In genomic region chr1:148038462-148039333, GRCh38 we compare ENCODE assay signal across 8 cellular contexts.
DNase-seq lines count a peak whose midpoint lies in the region; ATAC-seq and TF ChIP-seq lines count a peak whose summit lies in the region.
"Not testable (repeated sequence)": the region's sequence is repeated elsewhere in the genome, so short reads cannot be mapped to it uniquely, and the experiment has no call there.

No MANE protein-coding gene starts in this region.

- H3K9me3 ChIP-seq in NT2/D1 (ENCODE audit: insufficient read depth, low read length); mucosa of descending colon: not testable (repeated sequence)

- H3K4me1 ChIP-seq in NT2/D1 (ENCODE audit: insufficient read depth, insufficient read length); mucosa of descending colon (ENCODE audit: low read depth): not testable (repeated sequence)

- H3K27ac ChIP-seq in epithelial cell of prostate, result peak overlapping the region; percentile 41

- H3K9ac ChIP-seq in NT2/D1 (ENCODE audit: insufficient read length, low read depth), result peak overlapping the region; percentile 67

- peak overlapping the region; percentile 26 for H3K4me3 ChIP-seq in NT2/D1 (ENCODE audit: insufficient read length, low read depth)
- H3K4me3 ChIP-seq in mucosa of descending colon, result not testable (repeated sequence)

- TF ChIP-seq CTCF in mucosa of descending colon (IDR thresholded peaks at IDR 0.05), result not testable (repeated sequence)

- DNase-seq in DMS153 treated with DMSO at 0.1 percent for 48 hours (lab: John Stamatoyannopoulos, UW; ENCODE audit: unreplicated experiment) (peak; percentile 82), HT1080 (ENCODE audit: low read depth) (peak; percentile 99), NT2/D1 (ENCODE audit: low read depth, low spot score) (peak; percentile 97), epithelial cell of prostate (ENCODE audit: low read depth, low spot score) (peak; percentile 97), mucosa of descending colon (peak; percentile 62 to 71 (median 66))
- peak; percentile 75 for DNase-seq in activated CD8-positive, alpha-beta memory T cell treated with anti-CD3 and anti-CD28 coated beads, Interleukin-2, amount 50 U/mL, for 48 hours
- DNase-seq in stimulated activated CD8-positive, alpha-beta memory T cell treated with anti-CD3 and anti-CD28 coated beads, Interleukin-7, amount 100 ng/mL, for 4 hours (ENCODE audit: low read depth in 2 of 2), result peak; percentile 36 to 40

- intact Hi-C loops in mucosa of descending colon (cut with DNase I, micrococcal nuclease), result not testable (repeated sequence)

- peak; percentile 86 for ATAC-seq in GM21528 (IDR thresholded peaks at IDR 0.05; ENCODE audit: low FRiP score, unreplicated experiment)
- ATAC-seq in mucosa of descending colon, result peak; percentile 91

- not testable (repeated sequence) for H3K27me3 ChIP-seq in NT2/D1 (ENCODE audit: insufficient read depth, insufficient read length)

- H3K36me3 ChIP-seq in NT2/D1 (ENCODE audit: insufficient read depth, insufficient read length, low read length); mucosa of descending colon (ENCODE audit: low read depth): not testable (repeated sequence)

Comparison
In these comparisons a context has a peak if more than half of its experiments do, and no peak if none do; other contexts are left out.
1. DNase-seq: peak in every context shown above with its lines; median percentile 99 in HT1080; 97 in NT2/D1; 97 in epithelial cell of prostate; 82 in DMS153 treated with DMSO at 0.1 percent for 48 hours; 75 in activated CD8-positive, alpha-beta memory T cell treated with anti-CD3 and anti-CD28 coated beads, Interleukin-2, amount 50 U/mL, for 48 hours; 66 in mucosa of descending colon; 38 in stimulated activated CD8-positive, alpha-beta memory T cell treated with anti-CD3 and anti-CD28 coated beads, Interleukin-7, amount 100 ng/mL, for 4 hours.